Comparison of ENCODE assay signal across 7 cellular contexts in the genomic region with DNA sequence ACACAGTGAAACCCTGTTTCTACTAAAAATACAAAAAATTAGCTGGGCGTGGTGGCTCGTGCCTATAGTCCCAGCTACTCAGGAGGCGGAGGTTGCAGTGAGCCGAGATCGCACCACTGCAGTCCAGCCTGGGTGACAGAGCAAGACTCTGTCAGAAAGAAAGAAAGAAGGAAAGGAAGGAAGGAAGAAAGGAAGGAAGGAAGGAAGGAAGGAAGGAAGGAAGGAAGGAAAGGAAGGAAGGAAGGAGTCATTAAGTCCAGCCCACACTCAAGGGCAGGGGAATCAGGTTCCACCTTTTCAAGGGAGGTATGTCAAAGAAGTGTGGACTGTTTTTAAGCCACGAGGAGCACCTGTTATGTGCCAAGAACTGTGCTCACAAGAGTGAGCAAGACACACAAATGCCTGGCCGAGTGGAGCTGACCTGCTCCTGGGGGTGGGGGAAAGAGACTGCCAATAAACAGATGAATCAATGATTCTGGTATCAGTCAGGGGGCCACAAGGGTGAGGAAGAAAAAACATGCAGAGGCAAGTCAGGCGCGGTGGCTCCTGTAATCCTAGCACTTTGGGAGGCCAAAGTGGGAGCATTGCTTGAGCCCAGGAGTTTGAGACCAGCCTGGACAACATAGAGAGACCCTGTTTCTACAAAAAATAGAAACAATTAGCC. TPM values are rescaled to one million over a fixed set of nuclear protein-coding genes. Genes with fewer than 3 reads are reported as not detected.
DNase-seq lines count a peak whose midpoint lies in the region; ATAC-seq, FAIRE-seq and TF ChIP-seq lines count a peak whose summit lies in the region.
"Not testable (repeated sequence)": the region's sequence is repeated elsewhere in the genome, so short reads cannot be mapped to it uniquely, and the experiment has no call there.

No MANE protein-coding gene starts in this region.

- POLR2A ChIA-PET in WTC11 (lab: Charles Lee) = not testable (repeated sequence)
- POLR2A ChIA-PET in GM12878 (lab: Charles Lee) = interaction anchor here (0.6 to 1.7 kb wide), 5 partner anchors 8 to 734 kb away, joined by 3 to 10 read pairs (median 3); no protein-coding TSS in a partner anchor

- not testable (repeated sequence) for H3K36me3 ChIP-seq in GM12878 (ENCODE audit: control insufficient read depth in 2 of 2, insufficient read depth in 2 of 2, low read length in 1 of 2); heart right ventricle

- not testable (repeated sequence) for TF ChIP-seq EP300 in GM12878 (IDR thresholded peaks at IDR 0.05; ENCODE audit: borderline replicate concordance in 1 of 2, control insufficient read depth in 1 of 2, low read depth in 2 of 2, low read length in 2 of 2)

- H3K4me1 ChIP-seq in GM12878 (ENCODE audit: control insufficient read depth, insufficient read depth, low read length) (peaks cover 59% of the 10 kb centered on the region), heart right ventricle (peaks cover 5 to 66% (median 37%) of the 10 kb centered on the region in 9 donors)

- H2AFZ ChIP-seq in GM12878 (ENCODE audit: control insufficient read depth, low read depth, low read length) = not testable (repeated sequence)

- not testable (repeated sequence) for H3K36me3 Mint-ChIP-seq in CD14-positive monocyte; IgD-negative memory B cell; WTC11; activated T-cell treated with anti-CD3 and anti-CD28 coated beads, Interleukin-2, amount 50 U/mL, for 72 hours (ENCODE audit: insufficient read depth in 2 of 2); neural crest cell (ENCODE audit: low read depth)

- H3K9me3 Mint-ChIP-seq in CD14-positive monocyte; IgD-negative memory B cell; WTC11; activated T-cell treated with anti-CD3 and anti-CD28 coated beads, Interleukin-2, amount 50 U/mL, for 72 hours; neural crest cell: not testable (repeated sequence)

- H3K27me3 ChIP-seq in GM12878 (replicated peaks in 1 of 2; ENCODE audit: control insufficient read depth in 2 of 2, insufficient read depth in 2 of 2, low read length in 1 of 2); heart right ventricle: not testable (repeated sequence)

- not testable (repeated sequence) for TF ChIP-seq POLR2A in GM12878 (IDR thresholded peaks at IDR 0.05; ENCODE audit: low read depth, low read length)

- H3K4me3 Mint-ChIP-seq in CD14-positive monocyte = peak overlapping the region in 1 of 2 donors; percentile 59
- peak overlapping the region; percentile 38 to 87 (median 82) for H3K4me3 Mint-ChIP-seq in IgD-negative memory B cell
- not testable (repeated sequence) for H3K4me3 Mint-ChIP-seq in WTC11, neural crest cell
- peak overlapping the region in 1 of 2 donors; percentile 54 for H3K4me3 Mint-ChIP-seq in activated T-cell treated with anti-CD3 and anti-CD28 coated beads, Interleukin-2, amount 50 U/mL, for 72 hours

- RAD21 ChIA-PET in GM12878 (lab: Charles Lee; ENCODE audit: unreplicated experiment) = interaction anchor here (2.5 to 19.6 kb wide), 3 partner anchors 12 to 44 kb away, joined by 14 to 804 read pairs (median 22); no protein-coding TSS in a partner anchor

- DNase-seq in CD14-positive monocyte (ENCODE audit: low spot score); WTC11 (ENCODE audit: low spot score); activated T-cell treated with anti-CD3 and anti-CD28 coated beads, Interleukin-2, amount 50 U/mL, for 72 hours; GM12878 (ENCODE audit: low read depth, low spot score); heart right ventricle; neural crest cell (ENCODE audit: low read depth, low spot score): not testable (repeated sequence)

- not testable (repeated sequence) for ATAC-seq in WTC11; activated T-cell treated with anti-CD3 and anti-CD28 coated beads, Interleukin-2, amount 50 U/mL, for 72 hours (replicated peaks in 1 of 2); GM12878; heart right ventricle

- not testable (repeated sequence) for BruUV-seq in GM12878 (replicated peaks; lab: Mats Ljungman, UMichigan)

- in situ Hi-C loops in GM12878 (cut with MboI) = loop anchor here (5.0 kb wide), 2 partner anchors 47 to 132 kb away; no protein-coding TSS in a partner anchor

- intact Hi-C loops in CD14-positive monocyte (cut with micrococcal nuclease) (loop anchor here in 1 of 2 donors (10.0 kb wide), 1 partner anchor 85 kb away; no protein-coding TSS in a partner anchor), GM12878 (cut with micrococcal nuclease; ENCODE audit: unreplicated experiment) (loop anchor here (1.0 to 10.0 kb wide), 3 partner anchors 44 to 385 kb away; partner anchors contain the start of genes ACAD10 and BRAP), heart right ventricle (cut with DNase I) (loop anchor here (2.0 to 10.0 kb wide), 10 partner anchors 49 to 275 kb away; no protein-coding TSS in a partner anchor)

- H3K4me3 ChIP-seq in GM12878, heart right ventricle: not testable (repeated sequence)

- H3K27ac Mint-ChIP-seq in CD14-positive monocyte = peak overlapping the region; percentile 96 to 99 (median 98)
- peak overlapping the region in 2 of 3 donors; percentile 95 to 97 for H3K27ac Mint-ChIP-seq in IgD-negative memory B cell
- peak overlapping the region; percentile 68; the same call in 1 of the 2 replicates for H3K27ac Mint-ChIP-seq in WTC11
- H3K27ac Mint-ChIP-seq in activated T-cell treated with anti-CD3 and anti-CD28 coated beads, Interleukin-2, amount 50 U/mL, for 72 hours = peak overlapping the region; percentile 88
- H3K27ac Mint-ChIP-seq in neural crest cell (ENCODE audit: unreplicated experiment) = peak overlapping the region; percentile 20

- H3K9me3 ChIP-seq in GM12878 (replicated peaks; ENCODE audit: control insufficient read depth, insufficient read depth, low read length); heart right ventricle: not testable (repeated sequence)

- peaks cover 0 to 11% (median 0%) of the 10 kb centered on the region in 3 donors for H3K27me3 Mint-ChIP-seq in CD14-positive monocyte (ENCODE audit: low read depth in 3 of 3)
- not testable (repeated sequence) for H3K27me3 Mint-ChIP-seq in IgD-negative memory B cell; WTC11 (ENCODE audit: low read depth); activated T-cell treated with anti-CD3 and anti-CD28 coated beads, Interleukin-2, amount 50 U/mL, for 72 hours (ENCODE audit: low read depth)
- peaks cover 13% of the 10 kb centered on the region for H3K27me3 Mint-ChIP-seq in neural crest cell (ENCODE audit: low read depth)

- peaks cover 72% of the 10 kb centered on the region for H3K4me1 Mint-ChIP-seq in CD14-positive monocyte
- peaks cover 29 to 39% (median 31%) of the 10 kb centered on the region in 3 donors for H3K4me1 Mint-ChIP-seq in IgD-negative memory B cell
- peaks cover 20% of the 10 kb centered on the region for H3K4me1 Mint-ChIP-seq in WTC11
- H3K4me1 Mint-ChIP-seq in activated T-cell treated with anti-CD3 and anti-CD28 coated beads, Interleukin-2, amount 50 U/mL, for 72 hours (ENCODE audit: low read depth) = peaks cover 68% of the 10 kb centered on the region
- peaks cover 18% of the 10 kb centered on the region for H3K4me1 Mint-ChIP-seq in neural crest cell

- CTCF ChIA-PET in WTC11 (lab: Charles Lee) (interaction anchor here (1.1 to 7.0 kb wide), 2 partner anchors 14 to 50 kb away, joined by 4 to 116 read pairs; no protein-coding TSS in a partner anchor), GM12878 (lab: Yijun Ruan, JAX) (interaction anchor here (4.3 to 27.0 kb wide), 4 partner anchors 8 to 129 kb away, joined by 18 to 1117 read pairs (median 74); no protein-coding TSS in a partner anchor)

- H3K9ac ChIP-seq in GM12878 (ENCODE audit: control insufficient read depth, insufficient read depth, low read length) = not testable (repeated sequence)

- H3K4me2 ChIP-seq in GM12878 (ENCODE audit: control insufficient read depth, insufficient read depth) = not testable (repeated sequence)

- not testable (repeated sequence) for H4K20me1 ChIP-seq in GM12878 (ENCODE audit: control insufficient read depth, insufficient read depth)

- WGBS in GM12878 (ENCODE audit: insufficient coverage, insufficient replicate concordance, low lambda C conversion rate, missing lambda C conversion rate) = 55% methylated on average over 9 of the region's 9 CpGs
- WGBS in heart right ventricle, 2 donors = 89 to 92% methylated on average over 9 of the region's 9 CpGs

- TF ChIP-seq CTCF in CD14-positive monocyte (IDR thresholded peaks at IDR 0.05); WTC11 (IDR thresholded peaks at IDR 0.05); GM12878 (IDR thresholded peaks at IDR 0.05 in 2 of 3, conservative IDR thresholded peaks at IDR 0.05 in 1 of 3; ENCODE audit: control insufficient read depth in 2 of 3, extremely low read depth in 1 of 3, insufficient read depth in 1 of 3, low read depth in 3 of 3, low read length in 3 of 3); heart right ventricle (IDR thresholded peaks at IDR 0.05); neural crest cell (conservative IDR thresholded peaks at IDR 0.05): not testable (repeated sequence)

- H3K27ac ChIP-seq in GM12878 (ENCODE audit: control insufficient read depth, insufficient read depth) (peak overlapping the region; percentile 45; the same call in 1 of the 2 replicates), heart right ventricle (peak overlapping the region in 6 of 10 donors; percentile 15 to 74 (median 33))

- H3K79me2 ChIP-seq in GM12878 (ENCODE audit: control insufficient read depth, insufficient read depth, low read length) = not testable (repeated sequence)

- TF ChIP-seq RAD21 in GM12878 (IDR thresholded peaks at IDR 0.05; ENCODE audit: insufficient read depth, low read depth, low read length) = not testable (repeated sequence)

- not testable (repeated sequence) for FAIRE-seq in GM12878 (lab: Jason Lieb, UNC)

- SMC1A ChIA-PET in GM12878 (lab: Charles Lee; ENCODE audit: uncharacterized antibody, unreplicated experiment) = interaction anchor here (1.8 to 22.6 kb wide), 5 partner anchors 35 to 129 kb away, joined by 4 to 605 read pairs (median 64); no protein-coding TSS in a partner anchor

RNA-seq across cellular contexts. Expression of gene SH2B3, which starts 5.8 kb away (rescaled TPM):
- polyA plus RNA-seq in CD14-positive monocyte (10 to 100 TPM; 15.2 to 33.5 TPM), IgD-negative memory B cell (10.3 TPM), GM12878 (2011; rRNA removed) (15.0 and 19.1 TPM in 2 replicates), GM12878 (2014; fragmentation: Illumina TruSeq; extraction: Trizol) (35.6 and 38.3 TPM in 2 replicates), GM12878 (2014; fragmentation: Nextera tagmentation; extraction: Ambion mirVana) (1 to 10 TPM; 5.8 to 8.5 TPM), GM12878 (2014; rRNA removed) (28.1 and 31.0 TPM in 2 replicates), GM12878 (2016; fragmentation: Nextera tagmentation; extraction: Ambion mirVana) (10 to 100 TPM in 1 of 2 experiments, 1 to 10 TPM in 1; 9.1 to 11.9 TPM), heart right ventricle (10 to 100 TPM in 1 of 2 donors, 1 to 10 TPM in 1; 9.9 to 11.5 TPM)
- total RNA-seq in WTC11 (2021) (20.5 to 31.8 TPM (median 20.7 TPM) in 3 replicates), GM12878 (2014; rRNA removed) (32.3 and 32.5 TPM in 2 replicates), GM12878 (2014; rRNA removed; fragmentation: Illumina TruSeq; extraction: Trizol) (25.3 and 27.6 TPM in 2 replicates), GM12878 (2021) (43.2 and 46.4 TPM in 2 replicates), heart right ventricle (10 to 100 TPM; 29.8 to 61.4 (median 39.0) TPM), neural crest cell (11.3 and 11.8 TPM in 2 replicates)
- total RNA-seq in activated T-cell treated with anti-CD3 and anti-CD28 coated beads, Interleukin-2, amount 50 U/mL, for 72 hours = 10 to 100 TPM; 33.3 to 37.4 TPM
- 28.3 and 28.4 TPM in 2 replicates for total RNA-seq in GM12878 (2013; cell fraction: nucleolus; rRNA removed)
- 18.6 TPM for polyA plus RNA-seq in GM12878 (2011; ENCODE audit: low read depth)
- 19.4 and 21.7 TPM in 2 replicates for polyA plus RNA-seq in GM12878 (2011; cell fraction: cytosol; rRNA removed)
- 18.9 and 27.2 TPM in 2 replicates for polyA plus RNA-seq in GM12878 (2011; cell fraction: nucleus; rRNA removed)
- polyA plus RNA-seq in GM12878 (2012) = 18.0 and 25.3 TPM in 2 replicates
- 15.0 and 18.0 TPM in 2 replicates for polyA minus RNA-seq in GM12878 (2011; rRNA and poly(A)+ RNA removed)
- 11.4 and 13.1 TPM in 2 replicates for polyA minus RNA-seq in GM12878 (2011; cell fraction: cytosol; rRNA and poly(A)+ RNA removed)
- 4.8 and 11.5 TPM in 2 replicates for polyA minus RNA-seq in GM12878 (2011; cell fraction: nucleus; rRNA and poly(A)+ RNA removed)

RNA-seq across cellular contexts. Expression of gene PHETA1, which starts 31.0 kb away (rescaled TPM):
- polyA plus RNA-seq in CD14-positive monocyte = 1 to 10 TPM; 3.4 to 4.9 TPM
- polyA plus RNA-seq in IgD-negative memory B cell = 2.6 TPM
- total RNA-seq in WTC11 (2021) = 12.4 to 18.6 TPM (median 14.9 TPM) in 3 replicates
- total RNA-seq in activated T-cell treated with anti-CD3 and anti-CD28 coated beads, Interleukin-2, amount 50 U/mL, for 72 hours = 1 to 10 TPM; 1.0 to 2.2 TPM
- total RNA-seq in GM12878 (2013; cell fraction: nucleolus; rRNA removed) = 1.8 and 3.4 TPM in 2 replicates
- total RNA-seq in GM12878 (2014; rRNA removed) = 0.45 and 0.65 TPM in 2 replicates
- total RNA-seq in GM12878 (2014; rRNA removed; fragmentation: Illumina TruSeq; extraction: Trizol) = 0.18 and 0.28 TPM in 2 replicates
- 1.3 and 1.4 TPM in 2 replicates for total RNA-seq in GM12878 (2021)
- 0.21 TPM for polyA plus RNA-seq in GM12878 (2011; ENCODE audit: low read depth)
- 0.30 and 0.79 TPM in 2 replicates for polyA plus RNA-seq in GM12878 (2011; rRNA removed)
- 1.0 and 1.8 TPM in 2 replicates for polyA plus RNA-seq in GM12878 (2011; cell fraction: cytosol; rRNA removed)
- polyA plus RNA-seq in GM12878 (2011; cell fraction: nucleus; rRNA removed) = 2.5 and 3.0 TPM in 2 replicates
- 1.0 and 1.3 TPM in 2 replicates for polyA plus RNA-seq in GM12878 (2012)
- 0.29 TPM in 1 of 2 replicates, not detected in the other for polyA plus RNA-seq in GM12878 (2014; fragmentation: Illumina TruSeq; extraction: Trizol)
- under 1 TPM in 1 of 2 experiments, not detected in 1; 0.02 TPM for polyA plus RNA-seq in GM12878 (2014; fragmentation: Nextera tagmentation; extraction: Ambion mirVana)
- polyA plus RNA-seq in GM12878 (2014; rRNA removed) = 0.51 and 1.4 TPM in 2 replicates
- polyA plus RNA-seq in GM12878 (2016; fragmentation: Nextera tagmentation; extraction: Ambion mirVana) = 1 to 10 TPM in 1 of 2 experiments, under 1 TPM in 1; 0.59 to 1.1 TPM
- polyA minus RNA-seq in GM12878 (2011; rRNA and poly(A)+ RNA removed) = 0.51 and 1.3 TPM in 2 replicates
- 0.53 and 0.73 TPM in 2 replicates for polyA minus RNA-seq in GM12878 (2011; cell fraction: cytosol; rRNA and poly(A)+ RNA removed)
- 0.60 and 1.3 TPM in 2 replicates for polyA minus RNA-seq in GM12878 (2011; cell fraction: nucleus; rRNA and poly(A)+ RNA removed)
- total RNA-seq in heart right ventricle = 10 to 100 TPM; 11.9 to 41.6 (median 18.6) TPM
- 10 to 100 TPM; 16.9 to 24.1 TPM for polyA plus RNA-seq in heart right ventricle
- total RNA-seq in neural crest cell = 34.2 and 34.8 TPM in 2 replicates

Comparison
In these comparisons a context has a peak if more than half of its experiments do, and no peak if none do; other contexts are left out.
1. H3K27ac Mint-ChIP-seq: peak in every context shown above with its lines; median percentile 98 in CD14-positive monocyte; 96 in IgD-negative memory B cell; 88 in activated T-cell treated with anti-CD3 and anti-CD28 coated beads, Interleukin-2, amount 50 U/mL, for 72 hours; 68 in WTC11; 20 in neural crest cell.